ENCODE assay signal across 10 cellular contexts in the genomic region with DNA sequence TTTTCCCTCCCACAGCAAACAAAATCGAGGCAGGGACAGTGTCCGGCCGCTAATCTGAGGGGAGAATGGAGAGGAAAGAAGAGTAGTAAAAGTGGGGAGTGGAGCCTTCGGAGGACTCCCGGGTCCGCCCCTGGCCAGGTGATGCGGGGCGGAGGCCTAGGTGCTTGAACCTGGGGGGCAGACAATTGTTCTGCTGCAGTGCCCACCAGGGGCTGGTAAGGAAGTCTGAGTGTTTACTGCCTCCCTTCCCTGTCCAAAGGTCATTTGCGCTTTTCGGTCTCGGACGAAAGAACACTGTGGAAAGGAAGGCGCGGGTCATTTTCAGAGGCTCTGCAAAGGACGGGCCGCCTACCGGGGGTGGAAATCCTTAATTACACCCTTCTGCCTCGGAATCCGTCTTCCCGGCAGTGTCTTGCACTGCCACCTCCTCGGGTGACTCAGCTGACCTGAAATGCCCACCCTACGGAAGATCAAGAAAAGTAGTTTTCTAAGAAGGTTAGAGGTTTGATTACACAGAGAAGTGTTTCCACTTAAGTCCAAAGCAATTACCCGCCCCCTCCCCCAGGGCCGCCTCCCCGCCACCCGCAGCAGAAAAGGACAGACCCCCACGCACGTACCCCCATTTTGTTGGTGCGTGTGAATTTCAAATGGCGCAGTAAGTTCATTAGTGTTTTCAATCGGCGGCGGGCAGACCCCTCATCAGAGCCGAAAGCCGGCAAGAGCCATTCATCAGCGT.
DNase-seq lines count a peak whose midpoint lies in the region; ATAC-seq lines count a peak whose summit lies in the region.
"Had no signal": no experiment of that assay in that cellular context is flagged by ENCODE, and none has a peak within 500 bp of the region (broad histone marks: within the 10 kb centered on the region; RNA-seq: fewer than 3 reads in every experiment).

No MANE protein-coding gene starts in this region.

- no peaks in the 10 kb centered on the region for H3K9me3 ChIP-seq in iPS-20b (ENCODE audit: insufficient read depth, low read depth, low read length)

- no peaks in the 10 kb centered on the region for H3K9me3 Mint-ChIP-seq in activated T-helper 1 cell treated with anti-CD3 and anti-CD28 coated beads, Interleukin-12 subunit alpha, Interleukin-12 subunit beta, Interleukin-2, Interleukin-4 antibody, amounts not matched to agents 30 ng/mL and 10 ng/mL and 1 ng/mL, durations not matched to agents 14 hours and 24 hours and 36 hours
- H3K9me3 Mint-ChIP-seq in stimulated activated memory B cell treated with anti-CD40 and anti-IgM and Interleukin-4, amounts not matched to agents 10 μg/mL and 1 μg/mL and 100 μg/mL, for 72 hours = no peaks in the 10 kb centered on the region

- H3K27ac ChIP-seq in iPS-20b (ENCODE audit: low read length) = no peak overlapping the region
- H3K27ac ChIP-seq: 22Rv1, VCaP had no signal

- peak overlapping the region; percentile 85 for H3K4me3 ChIP-seq in iPS-20b (ENCODE audit: low read length)

- DNase-seq in DMS 273 (lab: John Stamatoyannopoulos, UW; ENCODE audit: unreplicated experiment) (peak; percentile 25), DMS 273 treated with DMSO at 0.1 percent for 48 hours (lab: John Stamatoyannopoulos, UW) (no peak), NCI-H187 (lab: John Stamatoyannopoulos, UW) (no peak)
- DNase-seq in activated T-helper 1 cell treated with anti-CD3 and anti-CD28 coated beads, Interleukin-12 subunit alpha, Interleukin-12 subunit beta, Interleukin-2, Interleukin-4 antibody, amounts not matched to agents 30 ng/mL and 10 ng/mL and 1 ng/mL, durations not matched to agents 14 hours and 24 hours and 36 hours (ENCODE audit: low spot score) = no peak
- DNase-seq in stimulated activated CD8-positive, alpha-beta memory T cell treated with anti-CD3 and anti-CD28 coated beads, Interleukin-4, amount 100 ng/mL, for 48 hours = no peak

- H3K4me1 Mint-ChIP-seq in activated T-helper 1 cell treated with anti-CD3 and anti-CD28 coated beads, Interleukin-12 subunit alpha, Interleukin-12 subunit beta, Interleukin-2, Interleukin-4 antibody, amounts not matched to agents 30 ng/mL and 10 ng/mL and 1 ng/mL, durations not matched to agents 14 hours and 24 hours and 36 hours (ENCODE audit: low read depth) = peaks cover 16% of the 10 kb centered on the region
- H3K4me1 Mint-ChIP-seq in stimulated activated memory B cell treated with anti-CD40 and anti-IgM and Interleukin-4, amounts not matched to agents 10 μg/mL and 1 μg/mL and 100 μg/mL, for 72 hours = peaks cover 15% of the 10 kb centered on the region

- H3K27me3 ChIP-seq in iPS-20b (ENCODE audit: insufficient read depth, low read length) = peaks cover 35% of the 10 kb centered on the region

- H3K27ac Mint-ChIP-seq in activated T-helper 1 cell treated with anti-CD3 and anti-CD28 coated beads, Interleukin-12 subunit alpha, Interleukin-12 subunit beta, Interleukin-2, Interleukin-4 antibody, amounts not matched to agents 30 ng/mL and 10 ng/mL and 1 ng/mL, durations not matched to agents 14 hours and 24 hours and 36 hours = peak overlapping the region; percentile 44
- H3K27ac Mint-ChIP-seq in stimulated activated memory B cell treated with anti-CD40 and anti-IgM and Interleukin-4, amounts not matched to agents 10 μg/mL and 1 μg/mL and 100 μg/mL, for 72 hours = no peak overlapping the region

- intact Hi-C loops in activated T-helper 1 cell treated with anti-CD3 and anti-CD28 coated beads, Interleukin-12 subunit alpha, Interleukin-12 subunit beta, Interleukin-2, Interleukin-4 antibody, amounts not matched to agents 30 ng/mL and 10 ng/mL and 1 ng/mL, durations not matched to agents 14 hours and 24 hours and 36 hours (cut with micrococcal nuclease) = no loop called here

- H3K36me3 Mint-ChIP-seq in activated T-helper 1 cell treated with anti-CD3 and anti-CD28 coated beads, Interleukin-12 subunit alpha, Interleukin-12 subunit beta, Interleukin-2, Interleukin-4 antibody, amounts not matched to agents 30 ng/mL and 10 ng/mL and 1 ng/mL, durations not matched to agents 14 hours and 24 hours and 36 hours (ENCODE audit: low read depth) = no peaks in the 10 kb centered on the region
- H3K36me3 Mint-ChIP-seq in stimulated activated memory B cell treated with anti-CD40 and anti-IgM and Interleukin-4, amounts not matched to agents 10 μg/mL and 1 μg/mL and 100 μg/mL, for 72 hours = no peaks in the 10 kb centered on the region

- peak overlapping the region; percentile 82; the same call in 1 of the 2 replicates for H3K9ac ChIP-seq in iPS-20b (ENCODE audit: low read depth, low read length)

- peaks cover 17% of the 10 kb centered on the region; the same call in 1 of the 2 replicates for H3K4me1 ChIP-seq in iPS-20b (ENCODE audit: insufficient read depth, low read length)

- no peak for ATAC-seq in stimulated activated memory B cell treated with anti-CD40 and anti-IgM and Interleukin-4, amounts not matched to agents 10 μg/mL and 1 μg/mL and 100 μg/mL, for 72 hours
- ATAC-seq in HG02571 (IDR thresholded peaks at IDR 0.05; ENCODE audit: unreplicated experiment) = no peak

- H3K4me3 Mint-ChIP-seq in activated T-helper 1 cell treated with anti-CD3 and anti-CD28 coated beads, Interleukin-12 subunit alpha, Interleukin-12 subunit beta, Interleukin-2, Interleukin-4 antibody, amounts not matched to agents 30 ng/mL and 10 ng/mL and 1 ng/mL, durations not matched to agents 14 hours and 24 hours and 36 hours = peak overlapping the region; percentile 70
- peak overlapping the region; percentile 54 for H3K4me3 Mint-ChIP-seq in stimulated activated memory B cell treated with anti-CD40 and anti-IgM and Interleukin-4, amounts not matched to agents 10 μg/mL and 1 μg/mL and 100 μg/mL, for 72 hours

- H3K27me3 Mint-ChIP-seq in activated T-helper 1 cell treated with anti-CD3 and anti-CD28 coated beads, Interleukin-12 subunit alpha, Interleukin-12 subunit beta, Interleukin-2, Interleukin-4 antibody, amounts not matched to agents 30 ng/mL and 10 ng/mL and 1 ng/mL, durations not matched to agents 14 hours and 24 hours and 36 hours (ENCODE audit: insufficient read depth) = peaks cover 71% of the 10 kb centered on the region
- H3K27me3 Mint-ChIP-seq in stimulated activated memory B cell treated with anti-CD40 and anti-IgM and Interleukin-4, amounts not matched to agents 10 μg/mL and 1 μg/mL and 100 μg/mL, for 72 hours = peaks cover 45% of the 10 kb centered on the region

- no peaks in the 10 kb centered on the region for H3K36me3 ChIP-seq in iPS-20b (ENCODE audit: insufficient read depth, low read depth, low read length)
